In genomic region chr7:39609462-39610149, GRCh38 we compare ENCODE assay signal across 8 cellular contexts. TPM values are rescaled to one million over a fixed set of nuclear protein-coding genes. Genes with fewer than 3 reads are reported as not detected.
DNase-seq lines count a peak whose midpoint lies in the region; ATAC-seq, FAIRE-seq and TF ChIP-seq lines count a peak whose summit lies in the region.

No MANE protein-coding gene starts in this region.

- CTCF ChIA-PET in Calu3 (lab: Charles Lee), result interaction anchor here (0.5 to 2.4 kb wide), 5 partner anchors 13 to 133 kb away, joined by 3 to 12 read pairs (median 5); partner anchors contain the start of gene RALA
- CTCF ChIA-PET in PC-9 (lab: Charles Lee), result no interaction called here

- H3K4me1 Mint-ChIP-seq in Calu3 (ENCODE audit: low read depth, unreplicated experiment), result peaks cover 54% of the 10 kb centered on the region

- BruUV-seq in Calu3 (replicated peaks; lab: Mats Ljungman, UMichigan) (TSS peak; percentile 35), PC-9 (replicated peaks; lab: Mats Ljungman, UMichigan) (no TSS peak)

- TF ChIP-seq POLR2A in lower leg skin (IDR thresholded peaks at IDR 0.05), result no peak
- no peak for TF ChIP-seq POLR2A in vagina (IDR thresholded peaks at IDR 0.05)

- no peaks in the 10 kb centered on the region for H3K36me3 ChIP-seq in bronchial epithelial cell (ENCODE audit: control insufficient read depth, insufficient read depth, low read length)
- no peaks in the 10 kb centered on the region for H3K36me3 ChIP-seq in vagina
- H3K36me3 ChIP-seq in PC-9 (ENCODE audit: low read depth), result no peaks in the 10 kb centered on the region

- H3K4me2 ChIP-seq in PC-9, result no peak overlapping the region

- no peak for FAIRE-seq in bronchial epithelial cell (lab: Jason Lieb, UNC)

- WGBS in lower leg skin, 2 donors, result 3 to 14% methylated on average over 28 to 35 of the region's 38 CpGs

- ATAC-seq in HG03432 (IDR thresholded peaks at IDR 0.05; ENCODE audit: unreplicated experiment) (peak; percentile 67), GM19467 (IDR thresholded peaks at IDR 0.05; ENCODE audit: unreplicated experiment) (no peak)

- H3K9me3 ChIP-seq in vagina (no peaks in the 10 kb centered on the region), PC-9 (ENCODE audit: insufficient read depth, low read depth) (no peaks in the 10 kb centered on the region)

- H4K20me1 ChIP-seq in PC-9 (ENCODE audit: insufficient read depth), result no peaks in the 10 kb centered on the region

- H3F3A ChIP-seq in PC-9 (ENCODE audit: insufficient read depth, low read depth), result no peaks in the 10 kb centered on the region

- peaks cover 13% of the 10 kb centered on the region for H3K4me1 ChIP-seq in vagina
- no peaks in the 10 kb centered on the region for H3K4me1 ChIP-seq in PC-9 (replicated peaks; ENCODE audit: insufficient read depth)

- no peaks in the 10 kb centered on the region for H3K36me3 Mint-ChIP-seq in Calu3 (ENCODE audit: insufficient read depth, unreplicated experiment)

- no peaks in the 10 kb centered on the region for H3K79me2 ChIP-seq in PC-9 (ENCODE audit: low read depth)

- DNase-seq in Calu3 (peak; percentile 64), bronchial epithelial cell (ENCODE audit: low read depth) (no peak), lower leg skin (ENCODE audit: low spot score in 2 of 2) (no peak), vagina (ENCODE audit: extremely low spot score in 2 of 2) (no peak), midbrain (lab: John Stamatoyannopoulos, UW) (no peak), PC-9 (no peak)

- peak overlapping the region; percentile 36 for H3K4me3 ChIP-seq in bronchial epithelial cell (ENCODE audit: low read depth, low read length)
- peak overlapping the region; percentile 3 for H3K4me3 ChIP-seq in lower leg skin (ENCODE audit: low read depth, poor library complexity, severe bottlenecking)
- peak overlapping the region; percentile 28 to 39 for H3K4me3 ChIP-seq in vagina
- H3K4me3 ChIP-seq in PC-9, result no peak overlapping the region

- peak overlapping the region; percentile 51 for H3K27ac Mint-ChIP-seq in Calu3 (ENCODE audit: unreplicated experiment)

- H3K27ac ChIP-seq in vagina (peak overlapping the region; percentile 67), PC-9 (no peak overlapping the region)

- TF ChIP-seq CTCF in Calu3 (IDR thresholded peaks at IDR 0.05; ENCODE audit: unreplicated experiment), result no peak
- no peak for TF ChIP-seq CTCF in bronchial epithelial cell (IDR thresholded peaks at IDR 0.05; ENCODE audit: insufficient read depth, low read length, severe bottlenecking)
- no peak for TF ChIP-seq CTCF in lower leg skin (IDR thresholded peaks at IDR 0.05)
- no peak for TF ChIP-seq CTCF in vagina (IDR thresholded peaks at IDR 0.05)
- no peak for TF ChIP-seq CTCF in PC-9 (conservative IDR thresholded peaks at IDR 0.05)

- intact Hi-C loops in Calu3 (cut with micrococcal nuclease; ENCODE audit: unreplicated experiment) (no loop called here), lower leg skin (cut with DNase I; ENCODE audit: low total_unique reads) (no loop called here), vagina (cut with DNase I) (no loop called here), PC-9 (cut with micrococcal nuclease; ENCODE audit: unreplicated experiment) (no loop called here)

- no peaks in the 10 kb centered on the region for H3K9me3 Mint-ChIP-seq in Calu3 (ENCODE audit: low read depth, unreplicated experiment)

- no peaks in the 10 kb centered on the region; the same call in 1 of the 2 replicates for H3K9me2 ChIP-seq in PC-9 (ENCODE audit: insufficient read depth)

- no peak overlapping the region for H2AFZ ChIP-seq in PC-9

- H3K4me3 Mint-ChIP-seq in Calu3 (ENCODE audit: low read depth, unreplicated experiment), result peak overlapping the region; percentile 23

- no peaks in the 10 kb centered on the region for H3K27me3 Mint-ChIP-seq in Calu3 (ENCODE audit: unreplicated experiment)

- POLR2A ChIA-PET in PC-9 (lab: Charles Lee; ENCODE audit: unreplicated experiment), result no interaction called here

- H3K27me3 ChIP-seq in bronchial epithelial cell (ENCODE audit: control insufficient read depth, insufficient read depth, low read length) (no peaks in the 10 kb centered on the region), vagina (no peaks in the 10 kb centered on the region), PC-9 (ENCODE audit: insufficient read depth, low read depth) (no peaks in the 10 kb centered on the region)

RNA-seq across cellular contexts. Expression of gene RALA, which starts 13.8 kb away (rescaled TPM):
- 58.1 and 64.8 TPM in 2 replicates for total RNA-seq in Calu3 (2022)
- total RNA-seq in bronchial epithelial cell, result 15.3 and 22.4 TPM in 2 replicates
- 10 to 100 TPM; 16.2 to 20.5 (median 19.0) TPM for total RNA-seq in lower leg skin
- 20.1 TPM for total RNA-seq in vagina
- 34.3 and 36.8 TPM in 2 replicates for total RNA-seq in PC-9 (2021)

RNA-seq across cellular contexts. Expression of gene YAE1, which starts 43.4 kb away (rescaled TPM):
- 37.0 and 39.2 TPM in 2 replicates for total RNA-seq in Calu3 (2022)
- 13.2 and 22.8 TPM in 2 replicates for total RNA-seq in bronchial epithelial cell
- 10 to 100 TPM; 13.2 to 18.4 (median 14.4) TPM for total RNA-seq in lower leg skin
- total RNA-seq in vagina, result 5.6 TPM
- total RNA-seq in PC-9 (2021), result 22.3 and 23.1 TPM in 2 replicates
